In the genomic region with DNA sequence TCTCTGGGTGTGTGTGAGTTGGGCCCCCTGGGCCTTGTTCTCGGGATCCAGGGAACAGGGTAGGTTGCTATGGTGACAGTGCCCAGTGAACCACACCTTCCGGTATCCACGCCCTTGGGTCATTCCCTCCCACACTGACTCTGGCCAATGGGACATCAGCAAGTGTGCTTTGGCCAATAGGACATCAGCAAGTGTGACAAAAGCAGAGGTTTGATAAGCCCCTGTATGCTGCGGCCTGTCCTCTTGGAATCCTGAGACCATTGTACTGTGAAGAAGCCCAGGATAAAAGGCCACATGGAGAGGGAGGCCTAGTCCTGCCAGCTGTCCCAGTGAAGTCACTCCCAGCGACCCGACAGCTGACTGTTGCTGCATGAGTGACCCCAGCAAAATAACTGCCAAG, we compare ENCODE assay signal across 12 cellular contexts.
DNase-seq lines count a peak whose midpoint lies in the region; ATAC-seq and TF ChIP-seq lines count a peak whose summit lies in the region.
"Had no signal": no experiment of that assay in that cellular context is flagged by ENCODE, and none has a peak within 500 bp of the region (broad histone marks: within the 10 kb centered on the region; RNA-seq: fewer than 3 reads in every experiment).

No MANE protein-coding gene starts in this region.

- peak; percentile 9 to 69 for DNase-seq in HAP-1 (ENCODE audit: low spot score in 2 of 2)
- DNase-seq in NCI-H345 (lab: John Stamatoyannopoulos, UW): peak; percentile 99
- peak; percentile 66 for DNase-seq in cerebellum (ENCODE audit: low spot score)
- no peak for DNase-seq in activated CD4-positive, alpha-beta memory T cell treated with anti-CD3 and anti-CD28 coated beads, Interleukin-2, amount 10 ng/mL, durations not matched to agents 7 days and 5 days
- no peak for DNase-seq in T-helper 2 cell treated with Interferon-gamma antibody and Interleukin-4, amounts not matched to agents 5 μg/mL and 100 μg/mL, for 36 hours (ENCODE audit: low spot score)
- DNase-seq: activated T-cell treated with anti-CD3 and anti-CD28 coated beads, Interleukin-2, amount 50 U/mL, for 72 hours; GDM1; ovary; T-helper 2 cell had no signal

- peak overlapping the region; percentile 89 for H2AFZ ChIP-seq in parathyroid adenoma

- no peaks in the 10 kb centered on the region for H3K79me2 ChIP-seq in parathyroid adenoma

- H3K4me2 ChIP-seq in parathyroid adenoma (ENCODE audit: low read length): no peak overlapping the region

- H3K4me1 ChIP-seq in HAP-1 (no peaks in the 10 kb centered on the region; the same call in 1 of the 2 replicates), parathyroid adenoma (peaks cover 41% of the 10 kb centered on the region)

- no peak for ATAC-seq in HG03135 (IDR thresholded peaks at IDR 0.05; ENCODE audit: unreplicated experiment)
- ATAC-seq in HG03159 (IDR thresholded peaks at IDR 0.05; ENCODE audit: unreplicated experiment): no peak
- ATAC-seq: activated T-cell treated with anti-CD3 and anti-CD28 coated beads, Interleukin-2, amount 50 U/mL, for 72 hours had no signal

- H3K27me3 ChIP-seq in HAP-1 (ENCODE audit: low read depth): peaks cover 4% of the 10 kb centered on the region; the same call in 1 of the 2 replicates
- H3K27me3 ChIP-seq in parathyroid adenoma (ENCODE audit: control insufficient read depth, insufficient read depth, low read length): no peaks in the 10 kb centered on the region
- H3K27me3 ChIP-seq: ovary had no signal

- no peaks in the 10 kb centered on the region for H3K4me1 Mint-ChIP-seq in activated CD4-positive, alpha-beta memory T cell treated with anti-CD3 and anti-CD28 coated beads, Interleukin-2, amount 10 ng/mL, durations not matched to agents 7 days and 5 days
- H3K4me1 Mint-ChIP-seq in T-helper 2 cell treated with Interferon-gamma antibody and Interleukin-4, amounts not matched to agents 5 μg/mL and 100 μg/mL, for 36 hours (ENCODE audit: low read depth): no peaks in the 10 kb centered on the region

- no peaks in the 10 kb centered on the region for H3K36me3 Mint-ChIP-seq in activated CD4-positive, alpha-beta memory T cell treated with anti-CD3 and anti-CD28 coated beads, Interleukin-2, amount 10 ng/mL, durations not matched to agents 7 days and 5 days (ENCODE audit: low read depth)
- no peaks in the 10 kb centered on the region for H3K36me3 Mint-ChIP-seq in T-helper 2 cell treated with Interferon-gamma antibody and Interleukin-4, amounts not matched to agents 5 μg/mL and 100 μg/mL, for 36 hours (ENCODE audit: low read depth)

- H3K36me3 ChIP-seq in HAP-1 (replicated peaks): no peaks in the 10 kb centered on the region
- no peaks in the 10 kb centered on the region for H3K36me3 ChIP-seq in parathyroid adenoma (ENCODE audit: control insufficient read depth, insufficient read depth, low read length)
- H3K36me3 ChIP-seq: ovary had no signal

- H3K9ac ChIP-seq in parathyroid adenoma: no peak overlapping the region

- POLR2A ChIA-PET in activated CD4-positive, alpha-beta memory T cell treated with anti-CD3 and anti-CD28 coated beads, Interleukin-2, amount 10 ng/mL, durations not matched to agents 7 days and 5 days (lab: Charles Lee): no interaction called here

- CTCF ChIA-PET in activated CD4-positive, alpha-beta memory T cell treated with anti-CD3 and anti-CD28 coated beads, Interleukin-2, amount 10 ng/mL, durations not matched to agents 7 days and 5 days (lab: Charles Lee): interaction anchor here (0.6 kb wide), 1 partner anchor 796 kb away, joined by 3 read pairs; no protein-coding TSS in a partner anchor

- in situ Hi-C loops in HAP-1 (cut with MboI; ENCODE audit: low sequenced_read_pairs): no loop called here

- no peaks in the 10 kb centered on the region for H3K9me3 Mint-ChIP-seq in activated CD4-positive, alpha-beta memory T cell treated with anti-CD3 and anti-CD28 coated beads, Interleukin-2, amount 10 ng/mL, durations not matched to agents 7 days and 5 days
- H3K9me3 Mint-ChIP-seq in T-helper 2 cell treated with Interferon-gamma antibody and Interleukin-4, amounts not matched to agents 5 μg/mL and 100 μg/mL, for 36 hours: no peaks in the 10 kb centered on the region
- H3K9me3 Mint-ChIP-seq: activated T-cell treated with anti-CD3 and anti-CD28 coated beads, Interleukin-2, amount 50 U/mL, for 72 hours had no signal

- H3K4me3 Mint-ChIP-seq in activated CD4-positive, alpha-beta memory T cell treated with anti-CD3 and anti-CD28 coated beads, Interleukin-2, amount 10 ng/mL, durations not matched to agents 7 days and 5 days: no peak overlapping the region
- H3K4me3 Mint-ChIP-seq in T-helper 2 cell treated with Interferon-gamma antibody and Interleukin-4, amounts not matched to agents 5 μg/mL and 100 μg/mL, for 36 hours: no peak overlapping the region
- H3K4me3 Mint-ChIP-seq: activated T-cell treated with anti-CD3 and anti-CD28 coated beads, Interleukin-2, amount 50 U/mL, for 72 hours had no signal

- peaks cover 3% of the 10 kb centered on the region for H3K27me3 Mint-ChIP-seq in activated CD4-positive, alpha-beta memory T cell treated with anti-CD3 and anti-CD28 coated beads, Interleukin-2, amount 10 ng/mL, durations not matched to agents 7 days and 5 days
- H3K27me3 Mint-ChIP-seq in T-helper 2 cell treated with Interferon-gamma antibody and Interleukin-4, amounts not matched to agents 5 μg/mL and 100 μg/mL, for 36 hours (ENCODE audit: low read depth): peaks cover 4% of the 10 kb centered on the region

- no peak overlapping the region for H3K27ac Mint-ChIP-seq in activated CD4-positive, alpha-beta memory T cell treated with anti-CD3 and anti-CD28 coated beads, Interleukin-2, amount 10 ng/mL, durations not matched to agents 7 days and 5 days
- no peak overlapping the region for H3K27ac Mint-ChIP-seq in T-helper 2 cell treated with Interferon-gamma antibody and Interleukin-4, amounts not matched to agents 5 μg/mL and 100 μg/mL, for 36 hours
- H3K27ac Mint-ChIP-seq: activated T-cell treated with anti-CD3 and anti-CD28 coated beads, Interleukin-2, amount 50 U/mL, for 72 hours had no signal

- TF ChIP-seq CTCF in parathyroid adenoma (IDR thresholded peaks at IDR 0.05): no peak

- H3K4me3 ChIP-seq in HAP-1 (no peak overlapping the region), parathyroid adenoma (ENCODE audit: low read depth, low read length) (no peak overlapping the region)
- H3K4me3 ChIP-seq: ovary had no signal

- no peaks in the 10 kb centered on the region for H3K9me3 ChIP-seq in HAP-1
- no peaks in the 10 kb centered on the region for H3K9me3 ChIP-seq in parathyroid adenoma (ENCODE audit: control insufficient read depth, low read length)
- H3K9me3 ChIP-seq: ovary had no signal

- H3K27ac ChIP-seq in parathyroid adenoma: peak overlapping the region; percentile 60
- H3K27ac ChIP-seq: ovary had no signal

Comparison
In these comparisons a context has a peak if more than half of its experiments do, and no peak if none do; other contexts are left out.
1. DNase-seq: peak in HAP-1 (2 of 2), NCI-H345 (single experiment) and cerebellum (single experiment); none in activated CD4-positive, alpha-beta memory T cell treated with anti-CD3 and anti-CD28 coated beads, Interleukin-2, amount 10 ng/mL, durations not matched to agents 7 days and 5 days (single experiment) and T-helper 2 cell treated with Interferon-gamma antibody and Interleukin-4, amounts not matched to agents 5 μg/mL and 100 μg/mL, for 36 hours (single experiment).